Comparison of ENCODE assay signal across 10 cellular contexts in the genomic region with DNA sequence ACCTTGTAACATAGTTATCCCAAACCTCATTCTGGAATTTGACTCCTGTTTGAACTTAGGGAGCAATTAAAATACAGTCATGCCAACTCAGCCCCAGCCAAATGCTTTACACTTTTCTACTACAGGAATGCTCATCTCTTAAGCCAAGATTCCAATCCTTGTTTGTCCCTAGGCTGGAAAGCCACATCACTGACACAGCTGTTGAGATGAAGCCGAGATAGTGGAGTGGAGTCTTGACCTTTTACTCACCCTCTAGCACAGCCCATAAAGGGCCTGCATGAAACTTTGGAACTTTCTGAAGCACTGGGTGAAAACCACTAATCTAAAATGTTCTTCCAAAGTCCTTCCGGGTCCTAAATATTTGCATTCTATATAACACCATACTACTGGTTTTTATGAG.
DNase-seq lines count a peak whose midpoint lies in the region; ATAC-seq, FAIRE-seq and TF ChIP-seq lines count a peak whose summit lies in the region.
"Had no signal": no experiment of that assay in that cellular context is flagged by ENCODE, and none has a peak within 500 bp of the region (broad histone marks: within the 10 kb centered on the region; RNA-seq: fewer than 3 reads in every experiment).

No MANE protein-coding gene starts in this region.

- no peak overlapping the region for H2AFZ ChIP-seq in astrocyte (ENCODE audit: low read depth, low read length)

- no peak overlapping the region for H3K27ac Mint-ChIP-seq in astrocyte (ENCODE audit: unreplicated experiment)

- peak; percentile 92 for ATAC-seq in Right ventricle myocardium inferior
- no peak for ATAC-seq in GM19455 (IDR thresholded peaks at IDR 0.05; ENCODE audit: unreplicated experiment)
- no peak for ATAC-seq in HG03045 (IDR thresholded peaks at IDR 0.05; ENCODE audit: unreplicated experiment)
- ATAC-seq in HG02840 (IDR thresholded peaks at IDR 0.05; ENCODE audit: low FRiP score, unreplicated experiment): no peak
- ATAC-seq: A549 had no signal

- H3K36me3 ChIP-seq in right atrium auricular region (no peaks in the 10 kb centered on the region), astrocyte (ENCODE audit: insufficient read depth, low read length) (no peaks in the 10 kb centered on the region), kidney epithelial cell (ENCODE audit: control insufficient read depth, insufficient read depth, low read length) (no peaks in the 10 kb centered on the region)

- DNase-seq in Right ventricle myocardium inferior (ENCODE audit: missing footprints): no peak
- no peak for DNase-seq in right atrium auricular region (ENCODE audit: low spot score)
- DNase-seq in astrocyte (ENCODE audit: low read depth): peak; percentile 95
- peak; percentile 16 for DNase-seq in kidney epithelial cell (ENCODE audit: low read depth)
- DNase-seq in dorsolateral prefrontal cortex: no peak
- DNase-seq: activated CD4-positive, alpha-beta T cell treated with anti-CD3 and anti-CD28 coated beads, Interleukin-2, amount 50 U/mL, for 4 hours had no signal

- H4K20me1 ChIP-seq in astrocyte (ENCODE audit: insufficient read depth, low read length): no peaks in the 10 kb centered on the region

- H3K9me3 ChIP-seq in right atrium auricular region (no peaks in the 10 kb centered on the region), astrocyte (ENCODE audit: insufficient read depth, low read depth, low read length) (no peaks in the 10 kb centered on the region)
- H3K9me3 ChIP-seq: A549 had no signal

- no peaks in the 10 kb centered on the region for H3K9me3 Mint-ChIP-seq in astrocyte (ENCODE audit: unreplicated experiment)

- H3K27ac ChIP-seq in right atrium auricular region: no peak overlapping the region
- no peak overlapping the region for H3K27ac ChIP-seq in astrocyte (ENCODE audit: low read depth, low read length)
- peak overlapping the region in 1 of 59 donors; percentile 83 for H3K27ac ChIP-seq in dorsolateral prefrontal cortex
- H3K27ac ChIP-seq: A549 had no signal

- H3K27me3 Mint-ChIP-seq in astrocyte (ENCODE audit: low read depth, unreplicated experiment): no peaks in the 10 kb centered on the region

- H3K4me3 ChIP-seq in right atrium auricular region (no peak overlapping the region), astrocyte (ENCODE audit: insufficient read depth, low read depth, low read length) (no peak overlapping the region), kidney epithelial cell (ENCODE audit: low read depth, low read length) (no peak overlapping the region), dorsolateral prefrontal cortex (no peak overlapping the region)
- H3K4me3 ChIP-seq: A549 had no signal

- H3K4me1 Mint-ChIP-seq in astrocyte (ENCODE audit: low read depth, unreplicated experiment): peaks cover 18% of the 10 kb centered on the region

- H3K4me3 Mint-ChIP-seq in astrocyte (ENCODE audit: unreplicated experiment): no peak overlapping the region

- H3K4me1 ChIP-seq in right atrium auricular region (no peaks in the 10 kb centered on the region), astrocyte (ENCODE audit: insufficient read depth, low read length) (peaks cover 16% of the 10 kb centered on the region)
- H3K4me1 ChIP-seq: A549 had no signal

- FAIRE-seq in astrocyte (lab: Jason Lieb, UNC): peak; percentile 93
- FAIRE-seq: A549 had no signal

- H3K27me3 ChIP-seq in right atrium auricular region (no peaks in the 10 kb centered on the region), astrocyte (ENCODE audit: insufficient read depth, low read length) (no peaks in the 10 kb centered on the region), kidney epithelial cell (ENCODE audit: control insufficient read depth, insufficient read depth, low read length) (no peaks in the 10 kb centered on the region), dorsolateral prefrontal cortex (no peaks in the 10 kb centered on the region)

- TF ChIP-seq CTCF in right atrium auricular region (IDR thresholded peaks at IDR 0.05): no peak
- TF ChIP-seq CTCF in astrocyte (IDR thresholded peaks at IDR 0.05; ENCODE audit: insufficient read depth, low read depth, low read length): no peak
- no peak for TF ChIP-seq CTCF in kidney epithelial cell (IDR thresholded peaks at IDR 0.05; ENCODE audit: insufficient read depth, low read length, poor library complexity, severe bottlenecking)
- TF ChIP-seq CTCF in dorsolateral prefrontal cortex (IDR thresholded peaks at IDR 0.05 in 54 of 56, conservative IDR thresholded peaks at IDR 0.05 in 2 of 56; ENCODE audit: low read depth in 1 of 56, partially characterized antibody in 56 of 56): no peak

- H3K4me2 ChIP-seq in astrocyte (ENCODE audit: low read length): peak overlapping the region; percentile 1
- H3K4me2 ChIP-seq: A549 had no signal

- no peaks in the 10 kb centered on the region for H3K79me2 ChIP-seq in astrocyte (ENCODE audit: insufficient read depth, low read length)

- H3K36me3 Mint-ChIP-seq in astrocyte (ENCODE audit: low read depth, unreplicated experiment): no peaks in the 10 kb centered on the region

- intact Hi-C loops in Right ventricle myocardium inferior (cut with DNase I) (loop anchor here (5.0 kb wide), 1 partner anchor 460 kb away; no protein-coding TSS in a partner anchor), dorsolateral prefrontal cortex (cut with DNase I) (loop anchor here (5.0 to 10.0 kb wide), 2 partner anchors 457 to 460 kb away; no protein-coding TSS in a partner anchor)

- no peak overlapping the region for H3K9ac ChIP-seq in astrocyte (ENCODE audit: low read length)

Comparison
In these comparisons a context has a peak if more than half of its experiments do, and no peak if none do; other contexts are left out.
1. DNase-seq: peak in astrocyte (single experiment) and kidney epithelial cell (single experiment); none in Right ventricle myocardium inferior (single experiment), right atrium auricular region (single experiment) and dorsolateral prefrontal cortex (0 of 10).